In the genomic region with DNA sequence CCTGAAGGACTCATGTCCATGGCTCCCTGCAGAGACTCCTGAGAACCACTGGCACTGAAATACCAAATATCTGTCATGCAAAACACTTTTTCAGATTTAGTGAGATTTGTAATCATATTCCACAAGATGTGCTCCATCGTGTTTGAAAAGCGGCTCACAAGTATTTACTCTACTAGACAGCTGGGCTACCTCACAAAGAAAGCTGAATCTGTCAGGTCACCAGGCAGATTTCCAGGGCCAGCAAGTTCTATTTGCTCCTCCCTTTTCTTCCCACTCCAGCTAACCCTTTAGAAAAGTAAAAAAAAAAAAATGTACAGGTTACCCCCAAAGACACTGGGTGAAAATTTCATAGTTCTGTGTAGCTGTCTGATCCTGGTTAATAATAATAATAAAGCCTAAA, we compare ENCODE assay signal across 15 cellular contexts. TPM values are rescaled to one million over a fixed set of nuclear protein-coding genes. Genes with fewer than 3 reads are reported as not detected.
DNase-seq lines count a peak whose midpoint lies in the region; ATAC-seq and TF ChIP-seq lines count a peak whose summit lies in the region.
"Had no signal": no experiment of that assay in that cellular context is flagged by ENCODE, and none has a peak within 500 bp of the region (broad histone marks: within the 10 kb centered on the region; RNA-seq: fewer than 3 reads in every experiment).

No MANE protein-coding gene starts in this region.

- no peaks in the 10 kb centered on the region for H3K9me3 ChIP-seq in left lung
- H3K9me3 ChIP-seq: SK-N-SH, testis had no signal

- peaks cover 63% of the 10 kb centered on the region for H3K36me3 Mint-ChIP-seq in activated CD4-positive, alpha-beta memory T cell treated with anti-CD3 and anti-CD28 coated beads for 36 hours

- no peaks in the 10 kb centered on the region for H3K9me3 Mint-ChIP-seq in activated CD4-positive, alpha-beta memory T cell treated with anti-CD3 and anti-CD28 coated beads for 36 hours

- peaks cover 0 to 47% of the 10 kb centered on the region in 2 donors for H3K4me1 ChIP-seq in left lung
- H3K4me1 ChIP-seq: Caco-2, testis had no signal

- H3K27ac Mint-ChIP-seq in activated CD4-positive, alpha-beta memory T cell treated with anti-CD3 and anti-CD28 coated beads for 36 hours: peak overlapping the region; percentile 69

- H3K27ac ChIP-seq in left lung: no peak overlapping the region
- H3K27ac ChIP-seq: brain microvascular endothelial cell, testis had no signal

- H3K4me3 Mint-ChIP-seq in activated CD4-positive, alpha-beta memory T cell treated with anti-CD3 and anti-CD28 coated beads for 36 hours: no peak overlapping the region

- no peaks in the 10 kb centered on the region for H3K27me3 Mint-ChIP-seq in activated CD4-positive, alpha-beta memory T cell treated with anti-CD3 and anti-CD28 coated beads for 36 hours

- no peak overlapping the region for H3K4me3 ChIP-seq in left lung
- H3K4me3 ChIP-seq: smooth muscle cell, testis had no signal

- H3K4me1 Mint-ChIP-seq in activated CD4-positive, alpha-beta memory T cell treated with anti-CD3 and anti-CD28 coated beads for 36 hours (ENCODE audit: low read depth): peaks cover 83% of the 10 kb centered on the region

- peak; percentile 37 for ATAC-seq in left lung
- no peak for ATAC-seq in GM18858 (IDR thresholded peaks at IDR 0.05; ENCODE audit: unreplicated experiment)

- peak; percentile 10 for DNase-seq in NCI-H1694 treated with DMSO at 0.1 percent for 48 hours (lab: John Stamatoyannopoulos, UW)
- no peak for DNase-seq in NCI-H1694 (lab: John Stamatoyannopoulos, UW)
- peak; percentile 75 for DNase-seq in DMS53 treated with DMSO at 0.1 percent for 48 hours (lab: John Stamatoyannopoulos, UW; ENCODE audit: unreplicated experiment)
- DNase-seq in activated CD4-positive, alpha-beta memory T cell treated with anti-CD3 and anti-CD28 coated beads for 36 hours: no peak
- DNase-seq in left lung: no peak
- DNase-seq in epidermal melanocyte (ENCODE audit: insufficient read length, low spot score): no peak
- DNase-seq in DMS114 treated with DMSO at 0.1 percent for 48 hours (lab: John Stamatoyannopoulos, UW; ENCODE audit: unreplicated experiment): no peak
- DNase-seq: 8988T, brain microvascular endothelial cell, Caco-2, NCI-H1436, SK-N-SH, testis had no signal

- CTCF ChIA-PET in activated CD4-positive, alpha-beta memory T cell treated with anti-CD3 and anti-CD28 coated beads for 36 hours (lab: Charles Lee): interaction anchor here (0.6 to 2.9 kb wide), 13 partner anchors 14 to 456 kb away, joined by 3 to 26 read pairs (median 4); a partner anchor contains a TSS

- H3K27me3 ChIP-seq in left lung: no peaks in the 10 kb centered on the region
- H3K27me3 ChIP-seq: brain microvascular endothelial cell, testis had no signal

- TF ChIP-seq CTCF in left lung (IDR thresholded peaks at IDR 0.05): no peak

- peaks cover 0 to 90% of the 10 kb centered on the region in 2 donors for H3K36me3 ChIP-seq in left lung

- intact Hi-C loops in activated CD4-positive, alpha-beta memory T cell treated with anti-CD3 and anti-CD28 coated beads for 36 hours (cut with micrococcal nuclease): no loop called here
- intact Hi-C loops in left lung (cut with DNase I): no loop called here

- POLR2A ChIA-PET in activated CD4-positive, alpha-beta memory T cell treated with anti-CD3 and anti-CD28 coated beads for 36 hours (lab: Charles Lee): interaction anchor here (1.5 kb wide), 1 partner anchor 22 kb away, joined by 4 read pairs; no protein-coding TSS in a partner anchor

RNA-seq across cellular contexts. Expression of a gene that starts 22.9 kb away (rescaled TPM):
- total RNA-seq in activated CD4-positive, alpha-beta memory T cell treated with anti-CD3 and anti-CD28 coated beads for 36 hours: 100 to 1,000 TPM; 170 to 183 TPM
- total RNA-seq in left lung: 100 to 1,000 TPM in 1 of 2 donors, 10 to 100 TPM in 1; 47.5 to 117 TPM

Comparison
In these comparisons a context has a peak if more than half of its experiments do, and no peak if none do; other contexts are left out.
1. DNase-seq: peak in NCI-H1694 treated with DMSO at 0.1 percent for 48 hours (single experiment) and DMS53 treated with DMSO at 0.1 percent for 48 hours (single experiment); none in NCI-H1694 (single experiment), activated CD4-positive, alpha-beta memory T cell treated with anti-CD3 and anti-CD28 coated beads for 36 hours (single experiment), left lung (0 of 2), epidermal melanocyte (single experiment) and DMS114 treated with DMSO at 0.1 percent for 48 hours (single experiment).